7 cellular contexts compared by ENCODE assay signal in genomic region chr21:42199488-42200463, GRCh38. TPM values are rescaled to one million over a fixed set of nuclear protein-coding genes. Genes with fewer than 3 reads are reported as not detected.
DNase-seq lines count a peak whose midpoint lies in the region; ATAC-seq and TF ChIP-seq lines count a peak whose summit lies in the region.

No MANE protein-coding gene starts in this region.

- H3K27ac ChIP-seq in brain microvascular endothelial cell = peak overlapping the region; percentile 57

- peak overlapping the region in 3 of 6 donors; percentile 8 to 83 (median 57) for H3K27ac Mint-ChIP-seq in naive B cell

- no peak overlapping the region for H3K4me3 ChIP-seq in brain microvascular endothelial cell (ENCODE audit: low read depth, low read length)

- no peaks in the 10 kb centered on the region for H3K9me3 Mint-ChIP-seq in naive B cell

- ATAC-seq in GM18511 (IDR thresholded peaks at IDR 0.05; ENCODE audit: unreplicated experiment) (peak; percentile 70), naive B cell (ENCODE audit: low read depth in 2 of 2) (peak; percentile 99), HG03565 (IDR thresholded peaks at IDR 0.05; ENCODE audit: unreplicated experiment) (no peak), HG02981 (IDR thresholded peaks at IDR 0.05; ENCODE audit: unreplicated experiment) (no peak)

- no peaks in the 10 kb centered on the region for H3K36me3 Mint-ChIP-seq in naive B cell

- no peak for TF ChIP-seq CTCF in brain microvascular endothelial cell (IDR thresholded peaks at IDR 0.05; ENCODE audit: low read depth, low read length, missing control alignments)

- H3K4me3 Mint-ChIP-seq in naive B cell = peak overlapping the region in 6 of 8 donors; percentile 4 to 82 (median 54)

- H3K27me3 ChIP-seq in brain microvascular endothelial cell (replicated peaks) = no peaks in the 10 kb centered on the region

- peak; percentile 93 for DNase-seq in MV-4-11 (lab: John Stamatoyannopoulos, UW)
- DNase-seq in brain microvascular endothelial cell = peak; percentile 9
- DNase-seq in naive B cell = peak; percentile 49
- DNase-seq in stimulated activated naive CD4-positive, alpha-beta T cell treated with Interleukin-2 at 50 U/mL for 16 hours (lab: John Stamatoyannopoulos, UW) = no peak

- no peaks in the 10 kb centered on the region for H3K36me3 ChIP-seq in brain microvascular endothelial cell (replicated peaks)

- H3K4me1 Mint-ChIP-seq in naive B cell = peaks cover 14 to 24% (median 19%) of the 10 kb centered on the region in 3 donors

- in situ Hi-C loops in brain microvascular endothelial cell (cut with HindIII; ENCODE audit: low pct_ligation_motif_present, low sequenced_read_pairs) = no loop called here

- no peaks in the 10 kb centered on the region for H3K27me3 Mint-ChIP-seq in naive B cell

RNA-seq across cellular contexts. Expression of gene ABCG1, which starts 19.2 kb away (rescaled TPM):
- 10 to 100 TPM; 20.7 to 34.3 (median 25.1) TPM for polyA plus RNA-seq in naive B cell (ENCODE audit: low read depth in 6 of 6)

Comparison
In these comparisons a context has a peak if more than half of its experiments do, and no peak if none do; other contexts are left out.
1. ATAC-seq: peak in GM18511 (single experiment) and naive B cell (2 of 2); none in HG03565 (single experiment) and HG02981 (single experiment).